Comparison of ENCODE assay signal across 8 cellular contexts in genomic region chr5:141223112-141223783, GRCh38. TPM values are rescaled to one million over a fixed set of nuclear protein-coding genes. Genes with fewer than 3 reads are reported as not detected.
A peak's percentile ranks its signal among the peaks of the same experiment; 100 is the strongest.
DNase-seq lines count a peak whose midpoint lies in the region; ATAC-seq, FAIRE-seq and TF ChIP-seq lines count a peak whose summit lies in the region.

Gene PCDHB14 (plus strand): TSS chr5:141223343. CDS start chr5:141223506, 163 bp downstream.

- TF ChIP-seq CTCF in RWPE2 (IDR thresholded peaks at IDR 0.05; ENCODE audit: poor library complexity, severe bottlenecking) (peak; percentile 70), gastroesophageal sphincter (IDR thresholded peaks at IDR 0.05) (peak in 2 of 4 experiments; percentile 13 to 34), smooth muscle cell (IDR thresholded peaks at IDR 0.05; ENCODE audit: borderline replicate concordance, insufficient read depth, poor library complexity, severe bottlenecking) (peak; percentile 25)

- no peaks in the 10 kb centered on the region for H3K36me3 ChIP-seq in RWPE2 (ENCODE audit: low read depth)
- H3K36me3 ChIP-seq in gastroesophageal sphincter, result peaks cover 0 to 22% of the 10 kb centered on the region in 2 donors
- no peaks in the 10 kb centered on the region for H3K36me3 ChIP-seq in smooth muscle cell (ENCODE audit: low read depth)

- FAIRE-seq in HTR-8/SVneo (lab: Jason Lieb, UNC), result no peak

- 17 to 30% methylated on average over 12 to 14 of the region's 15 CpGs for WGBS in gastroesophageal sphincter (ENCODE audit: low coverage in 1 of 2), 2 donors
- WGBS in smooth muscle cell (ENCODE audit: low lambda C conversion rate), result 47% methylated on average over 15 of the region's 15 CpGs

- DNase-seq in CMK (ENCODE audit: low read depth) (peak; percentile 4), HTR-8/SVneo (ENCODE audit: insufficient read length, low spot score) (peak; percentile 47), RWPE2 (ENCODE audit: low spot score) (no peak), smooth muscle cell (lab: John Stamatoyannopoulos, UW; ENCODE audit: unreplicated experiment) (no peak)
- no peak for DNase-seq in activated CD4-positive, alpha-beta T cell treated with anti-CD3 and anti-CD28 coated beads for 1 hour
- no peak for DNase-seq in activated effector memory CD4-positive, alpha-beta T cell treated with anti-CD3 and anti-CD28 coated beads, Interleukin-2, amount 50 U/mL, for 16 hours

- no peaks in the 10 kb centered on the region for H3K79me2 ChIP-seq in smooth muscle cell (ENCODE audit: low read depth)

- H3K9me3 ChIP-seq in RWPE2 (ENCODE audit: severe bottlenecking) (peaks cover 5% of the 10 kb centered on the region), gastroesophageal sphincter (peaks cover 0 to 100% (median 4%) of the 10 kb centered on the region in 3 donors), smooth muscle cell (replicated peaks; ENCODE audit: low read depth) (peaks cover 3% of the 10 kb centered on the region)

- ATAC-seq in RWPE2 (ENCODE audit: low read depth) (peak; percentile 84), gastroesophageal sphincter (no peak), HG02885 (IDR thresholded peaks at IDR 0.05; ENCODE audit: poor library complexity, unreplicated experiment) (no peak)

- H4K20me1 ChIP-seq in smooth muscle cell (ENCODE audit: low read depth), result no peaks in the 10 kb centered on the region

- no peak for TF ChIP-seq EP300 in gastroesophageal sphincter (IDR thresholded peaks at IDR 0.05)

- H3K27me3 ChIP-seq in RWPE2 (ENCODE audit: insufficient read depth, poor library complexity, severe bottlenecking), result peaks cover 26% of the 10 kb centered on the region
- H3K27me3 ChIP-seq in gastroesophageal sphincter, result peaks cover 3% of the 10 kb centered on the region
- no peaks in the 10 kb centered on the region for H3K27me3 ChIP-seq in smooth muscle cell (ENCODE audit: low read depth)

- H3K27ac ChIP-seq in RWPE2 (ENCODE audit: poor library complexity, severe bottlenecking) (no peak within 1 kb of the TSS), gastroesophageal sphincter (peak within 1 kb of the TSS in 1 of 4 donors; percentile 38), smooth muscle cell (ENCODE audit: low read depth) (no peak within 1 kb of the TSS)

- H3K9ac ChIP-seq in smooth muscle cell (ENCODE audit: low read depth), result no peak within 1 kb of the TSS

- peak within 1 kb of the TSS; percentile 24 for H2AFZ ChIP-seq in smooth muscle cell (ENCODE audit: low read depth)

- peak within 1 kb of the TSS; percentile 74 for H3K4me2 ChIP-seq in smooth muscle cell

- H3K4me3 ChIP-seq in RWPE2 (ENCODE audit: severe bottlenecking), result peak within 1 kb of the TSS; percentile 18
- peak within 1 kb of the TSS; percentile 33 to 36 for H3K4me3 ChIP-seq in gastroesophageal sphincter
- peak within 1 kb of the TSS; percentile 34 for H3K4me3 ChIP-seq in smooth muscle cell

- no peak for TF ChIP-seq POLR2A in gastroesophageal sphincter (IDR thresholded peaks at IDR 0.05)

- no peaks in the 10 kb centered on the region for H3F3A ChIP-seq in smooth muscle cell (ENCODE audit: low read depth)

- H3K4me1 ChIP-seq in RWPE2 (ENCODE audit: insufficient read depth, poor library complexity, severe bottlenecking) (peaks cover 2% of the 10 kb centered on the region), gastroesophageal sphincter (no peaks in the 10 kb centered on the region), smooth muscle cell (ENCODE audit: low read depth) (peaks cover 8% of the 10 kb centered on the region)

RNA-seq across cellular contexts. Expression of gene PCDHB14, which starts in this region (rescaled TPM):
- total RNA-seq in gastroesophageal sphincter, result 10 to 100 TPM in 1 of 4 donors, 1 to 10 TPM in 3; 5.4 to 12.8 (median 7.8) TPM
- 7.8 and 9.1 TPM in 2 replicates for total RNA-seq in smooth muscle cell
- 2.6 and 4.6 TPM in 2 replicates for polyA plus RNA-seq in smooth muscle cell

Comparison
In these comparisons a context has a peak if more than half of its experiments do, and no peak if none do; other contexts are left out.
1. DNase-seq: peak in CMK (single experiment) and HTR-8/SVneo (single experiment); none in RWPE2 (single experiment), smooth muscle cell (single experiment), activated CD4-positive, alpha-beta T cell treated with anti-CD3 and anti-CD28 coated beads for 1 hour (single experiment) and activated effector memory CD4-positive, alpha-beta T cell treated with anti-CD3 and anti-CD28 coated beads, Interleukin-2, amount 50 U/mL, for 16 hours (single experiment).
2. Peak in every context shown above with its lines, with median percentiles within 50 percentile points of each other: H3K4me3 ChIP-seq.